In the genomic region with DNA sequence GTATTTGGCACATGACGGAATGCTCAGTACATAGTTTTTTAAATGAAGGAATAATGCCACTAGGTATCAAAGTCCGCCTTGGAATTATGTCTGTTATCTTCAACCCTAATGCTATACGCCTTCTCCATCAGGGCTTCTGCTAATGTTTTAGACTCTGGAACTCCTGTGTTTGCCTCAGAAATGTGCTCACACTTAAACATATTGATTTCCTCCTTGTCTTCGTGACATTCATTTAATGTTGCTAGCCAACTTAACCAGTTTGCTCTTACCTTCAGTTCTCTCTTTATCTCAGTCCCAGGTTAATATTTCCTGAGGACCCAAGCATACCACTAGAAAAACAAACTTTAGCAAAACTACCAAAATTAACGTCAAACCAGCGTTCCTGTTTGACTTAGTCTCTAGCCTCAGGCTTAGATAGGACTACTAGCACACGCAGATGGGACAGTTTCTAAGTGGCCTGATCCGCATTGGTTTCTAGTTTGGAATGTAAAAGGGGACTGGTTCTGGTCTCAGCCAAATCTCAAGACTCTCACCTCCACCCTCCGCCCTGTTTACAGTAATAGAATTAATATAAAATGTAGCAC, we compare ENCODE assay signal across 22 cellular contexts.
"Had no signal": no experiment of that assay in that cellular context is flagged by ENCODE, and none has a peak within 500 bp of the region (broad histone marks: within the 10 kb centered on the region; RNA-seq: fewer than 3 reads in every experiment).

No MANE protein-coding gene starts in this region.

- H3K27ac ChIP-seq: breast epithelium, coronary artery, psoas muscle, right atrium auricular region, tibial nerve, vagina had no signal

- H3K4me3 Mint-ChIP-seq: activated naive CD8-positive, alpha-beta T cell treated with anti-CD3 and anti-CD28 coated beads for 36 hours; activated T-cell treated with anti-CD3 and anti-CD28 coated beads, Interleukin-2, amount 50 U/mL, for 24 hours; immature natural killer cell; natural killer cell; stimulated activated effector memory CD8-positive, alpha-beta T cell treated with anti-CD3 and anti-CD28 coated beads, Interleukin-12 subunit alpha, Interleukin-12 subunit beta, amount 100 ng/mL, for 72 hours; stimulated activated naive CD8-positive, alpha-beta T cell treated with anti-CD3 and anti-CD28 coated beads, Interleukin-15, amount 100 ng/mL, for 72 hours had no signal

- H3K9me3 ChIP-seq: breast epithelium, psoas muscle, right atrium auricular region, tibial nerve, vagina had no signal

- H3K9me3 Mint-ChIP-seq: immature natural killer cell; stimulated activated effector memory CD8-positive, alpha-beta T cell treated with anti-CD3 and anti-CD28 coated beads, Interleukin-12 subunit alpha, Interleukin-12 subunit beta, amount 100 ng/mL, for 72 hours had no signal

- H3K4me1 ChIP-seq: breast epithelium, psoas muscle, tibial nerve, vagina had no signal

- H3K27me3 Mint-ChIP-seq: activated naive CD8-positive, alpha-beta T cell treated with anti-CD3 and anti-CD28 coated beads for 36 hours; activated T-cell treated with anti-CD3 and anti-CD28 coated beads, Interleukin-2, amount 50 U/mL, for 24 hours; stimulated activated naive CD8-positive, alpha-beta T cell treated with anti-CD3 and anti-CD28 coated beads, Interleukin-15, amount 100 ng/mL, for 72 hours had no signal

- H3K27me3 ChIP-seq: breast epithelium, right atrium auricular region, tibial nerve, vagina had no signal

- H3K36me3 ChIP-seq: breast epithelium, right atrium auricular region, tibial nerve, vagina had no signal

- DNase-seq: activated CD4-positive, alpha-beta T cell treated with anti-CD3 and anti-CD28 coated beads for 1 hour; activated CD4-positive, alpha-beta T cell treated with anti-CD3 and anti-CD28 coated beads, Interleukin-2, amount 50 U/mL, for 1 hour; activated CD8-positive, alpha-beta memory T cell treated with anti-CD3 and anti-CD28 coated beads, Interleukin-2, amount 50 U/mL, for 4 hours; activated naive CD4-positive, alpha-beta T cell treated with Interleukin-2 at 50 U/mL for 16 hours; activated naive CD8-positive, alpha-beta T cell treated with anti-CD3 and anti-CD28 coated beads for 36 hours; activated T-cell treated with anti-CD3 and anti-CD28 coated beads, Interleukin-2, amount 50 U/mL, for 24 hours; cerebellar nuclear complex; immature natural killer cell; left ventricle myocardium superior; midbrain; natural killer cell; psoas muscle; stimulated activated CD4-positive, alpha-beta T cell treated with anti-CD3 and anti-CD28 coated beads, Interleukin-1b, Interleukin-23, amount 100 ng/mL, for 48 hours; stimulated activated naive CD8-positive, alpha-beta T cell treated with anti-CD3 and anti-CD28 coated beads, Interleukin-15, amount 100 ng/mL, for 72 hours; T-helper 9 cell had no signal

- H3K4me3 ChIP-seq: breast epithelium, coronary artery, psoas muscle, right atrium auricular region, tibial nerve, vagina had no signal

- ATAC-seq: left ventricle myocardium superior; natural killer cell; psoas muscle; stimulated activated effector memory CD8-positive, alpha-beta T cell treated with anti-CD3 and anti-CD28 coated beads, Interleukin-12 subunit alpha, Interleukin-12 subunit beta, amount 100 ng/mL, for 72 hours; stimulated activated naive CD8-positive, alpha-beta T cell treated with anti-CD3 and anti-CD28 coated beads, Interleukin-15, amount 100 ng/mL, for 72 hours had no signal

- H3K27ac Mint-ChIP-seq: activated naive CD8-positive, alpha-beta T cell treated with anti-CD3 and anti-CD28 coated beads for 36 hours; activated T-cell treated with anti-CD3 and anti-CD28 coated beads, Interleukin-2, amount 50 U/mL, for 24 hours; immature natural killer cell; natural killer cell; stimulated activated effector memory CD8-positive, alpha-beta T cell treated with anti-CD3 and anti-CD28 coated beads, Interleukin-12 subunit alpha, Interleukin-12 subunit beta, amount 100 ng/mL, for 72 hours; stimulated activated naive CD8-positive, alpha-beta T cell treated with anti-CD3 and anti-CD28 coated beads, Interleukin-15, amount 100 ng/mL, for 72 hours had no signal

- FAIRE-seq: astrocyte had no signal

- H3K4me1 Mint-ChIP-seq: immature natural killer cell had no signal

- H3K36me3 Mint-ChIP-seq: natural killer cell had no signal
